In the genomic region with DNA sequence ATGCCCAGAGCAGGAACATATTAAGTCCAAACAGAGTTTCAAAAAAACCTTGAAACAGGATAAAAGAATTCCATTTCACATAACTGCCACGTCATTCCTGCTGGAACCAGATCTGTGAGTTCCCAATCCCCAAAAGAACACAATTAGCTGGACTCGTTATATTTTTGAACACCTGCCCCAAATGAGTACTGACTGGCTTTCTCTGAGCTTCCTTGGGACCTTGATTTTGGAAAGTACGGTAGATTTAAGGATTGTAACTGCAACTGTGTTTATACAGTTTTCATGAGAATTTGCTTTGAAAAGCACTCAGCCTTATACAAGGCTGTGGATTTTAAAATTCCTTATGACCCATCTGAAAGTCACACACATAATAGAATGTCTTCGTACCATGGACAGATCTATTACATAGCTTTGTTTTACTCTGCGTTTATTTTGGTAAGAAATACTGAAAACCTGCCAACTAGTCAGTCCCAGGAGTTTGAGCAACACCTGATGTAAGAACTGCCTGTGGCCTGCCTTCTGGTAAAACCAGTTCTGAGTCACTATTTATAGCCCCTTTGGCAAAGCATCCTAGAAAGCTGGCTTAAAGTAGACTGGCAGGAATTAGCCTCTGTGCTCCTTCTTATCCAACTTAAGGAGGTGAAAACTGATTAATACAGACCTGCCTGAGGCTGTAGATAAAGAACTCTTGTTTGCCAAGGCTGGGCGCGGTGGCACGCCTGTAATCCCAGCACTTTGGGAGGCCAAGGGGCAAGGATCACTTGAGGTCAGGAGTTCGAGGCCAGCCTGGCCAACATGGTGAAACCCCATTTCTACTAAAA, we compare ENCODE assay signal across 8 cellular contexts. TPM values are rescaled to one million over a fixed set of nuclear protein-coding genes. Genes with fewer than 3 reads are reported as not detected.
A peak's percentile ranks its signal among the peaks of the same experiment; 100 is the strongest.
DNase-seq lines count a peak whose midpoint lies in the region; ATAC-seq and FAIRE-seq lines count a peak whose summit lies in the region.

No MANE protein-coding gene starts in this region.

- peak; percentile 8 for FAIRE-seq in endometrium (lab: Jason Lieb, UNC)

- H3K36me3 ChIP-seq in mucosa of rectum (ENCODE audit: control insufficient read depth in 2 of 2, insufficient read depth in 2 of 2, low read length in 2 of 2): peaks cover 2 to 13% of the 10 kb centered on the region in 2 donors
- peaks cover 2% of the 10 kb centered on the region; the same call in 1 of the 2 replicates for H3K36me3 ChIP-seq in H7 (replicated peaks; ENCODE audit: control insufficient read depth, insufficient read depth, low read length)

- no peak for ATAC-seq in GM19023 (IDR thresholded peaks at IDR 0.05; ENCODE audit: unreplicated experiment)

- peak; percentile 54 for DNase-seq in DMS 273 (lab: John Stamatoyannopoulos, UW; ENCODE audit: unreplicated experiment)
- DNase-seq in NCI-H446 treated with DMSO at 0.1 percent for 48 hours (lab: John Stamatoyannopoulos, UW): peak; percentile 49
- DNase-seq in NCI-H1436 (lab: John Stamatoyannopoulos, UW): no peak
- no peak for DNase-seq in H7
- no peak for DNase-seq in 8988T

- peak overlapping the region; percentile 56 to 80 for H3K27ac ChIP-seq in mucosa of rectum (ENCODE audit: low read depth in 2 of 2, low read length in 2 of 2)

- H3K27me3 ChIP-seq in mucosa of rectum (ENCODE audit: control insufficient read depth in 2 of 2, insufficient read depth in 2 of 2, low read length in 2 of 2) (no peaks in the 10 kb centered on the region), H7 (ENCODE audit: control insufficient read depth, insufficient read depth, low read length) (no peaks in the 10 kb centered on the region)

- H3K9ac ChIP-seq in mucosa of rectum (ENCODE audit: low read depth in 1 of 2, low read length in 2 of 2): no peak overlapping the region

- H3K4me1 ChIP-seq in mucosa of rectum (ENCODE audit: control insufficient read depth in 2 of 2, insufficient read depth in 2 of 2, low read length in 2 of 2): peaks cover 14 to 24% of the 10 kb centered on the region in 2 donors

- no peak overlapping the region for H3K4me3 ChIP-seq in mucosa of rectum (ENCODE audit: low read length in 2 of 2)
- H3K4me3 ChIP-seq in H7 (ENCODE audit: insufficient read depth, low read depth, low read length): no peak overlapping the region

- no peaks in the 10 kb centered on the region for H3K9me3 ChIP-seq in mucosa of rectum (ENCODE audit: control insufficient read depth in 2 of 2, low read length in 2 of 2)

RNA-seq across cellular contexts. Expression of a gene that starts 48.1 kb away (rescaled TPM):
- 8.3 and 8.7 TPM in 2 replicates for total RNA-seq in H7 (2014; rRNA removed; shearing (Covaris generic))

Comparison
In these comparisons a context has a peak if more than half of its experiments do, and no peak if none do; other contexts are left out.
1. DNase-seq: peak in DMS 273 (single experiment) and NCI-H446 treated with DMSO at 0.1 percent for 48 hours (single experiment); none in NCI-H1436 (single experiment), H7 (single experiment) and 8988T (single experiment).